ENCODE assay signal across 14 cellular contexts in genomic region chr3:25863560-25863959, GRCh38.
DNase-seq lines count a peak whose midpoint lies in the region; ATAC-seq, FAIRE-seq and TF ChIP-seq lines count a peak whose summit lies in the region.
"Had no signal": no experiment of that assay in that cellular context is flagged by ENCODE, and none has a peak within 500 bp of the region (broad histone marks: within the 10 kb centered on the region; RNA-seq: fewer than 3 reads in every experiment).

No MANE protein-coding gene starts in this region.

- intact Hi-C loops in activated CD4-positive, alpha-beta T cell treated with anti-CD3 and anti-CD28 coated beads, Interleukin-2, amount 10 ng/mL, durations not matched to agents 24 days and 14 days (cut with micrococcal nuclease), result no loop called here

- no peaks in the 10 kb centered on the region for H3K36me3 Mint-ChIP-seq in HFFc6 (ENCODE audit: low read depth)
- no peaks in the 10 kb centered on the region for H3K36me3 Mint-ChIP-seq in activated CD4-positive, alpha-beta T cell treated with anti-CD3 and anti-CD28 coated beads, Interleukin-2, amount 10 ng/mL, durations not matched to agents 24 days and 14 days (ENCODE audit: low read depth)
- H3K36me3 Mint-ChIP-seq: natural killer cell treated with Interleukin-12 subunit alpha and Interleukin-12 subunit beta and Interleukin-15 and Interleukin-18, amount 100 ng/mL, for 72 hours had no signal

- 0 out of 2 replicates have a peak, but pooled peaks have one; percentile 25 for TF ChIP-seq CTCF in HFFc6 (IDR thresholded peaks at IDR 0.05)

- no peak overlapping the region for H3K4me3 Mint-ChIP-seq in HFFc6
- H3K4me3 Mint-ChIP-seq in activated CD4-positive, alpha-beta T cell treated with anti-CD3 and anti-CD28 coated beads, Interleukin-2, amount 10 ng/mL, durations not matched to agents 24 days and 14 days, result no peak overlapping the region
- H3K4me3 Mint-ChIP-seq: activated T-cell treated with anti-CD3 and anti-CD28 coated beads, Interleukin-2, amount 50 U/mL, for 72 hours; natural killer cell treated with Interleukin-12 subunit alpha and Interleukin-12 subunit beta and Interleukin-15 and Interleukin-18, amount 100 ng/mL, for 72 hours had no signal

- H3K4me1 Mint-ChIP-seq in HFFc6 (ENCODE audit: low read depth), result no peaks in the 10 kb centered on the region
- H3K4me1 Mint-ChIP-seq in activated CD4-positive, alpha-beta T cell treated with anti-CD3 and anti-CD28 coated beads, Interleukin-2, amount 10 ng/mL, durations not matched to agents 24 days and 14 days, result no peaks in the 10 kb centered on the region

- DNase-seq in HFFc6 (no peak), RKO (ENCODE audit: low spot score) (peak; percentile 14), left kidney (ENCODE audit: low read depth, low spot score) (peak; percentile 10), HTR-8/SVneo (ENCODE audit: insufficient read length, low spot score) (no peak), HuH-7.5 (ENCODE audit: low spot score) (no peak), DMS153 (lab: John Stamatoyannopoulos, UW) (no peak)
- DNase-seq in activated CD4-positive, alpha-beta T cell treated with anti-CD3 and anti-CD28 coated beads, Interleukin-2, amount 10 ng/mL, durations not matched to agents 24 days and 14 days, result no peak
- DNase-seq: activated T-cell treated with anti-CD3 and anti-CD28 coated beads, Interleukin-2, amount 50 U/mL, for 72 hours; cortex of kidney; NCI-H226; stimulated activated CD4-positive, alpha-beta T cell treated with anti-CD3 and anti-CD28 coated beads, Interleukin-4, amount 100 ng/mL, for 1 hour; tibial artery had no signal

- H3K9me3 Mint-ChIP-seq in HFFc6, result no peaks in the 10 kb centered on the region
- H3K9me3 Mint-ChIP-seq in activated CD4-positive, alpha-beta T cell treated with anti-CD3 and anti-CD28 coated beads, Interleukin-2, amount 10 ng/mL, durations not matched to agents 24 days and 14 days, result no peaks in the 10 kb centered on the region
- H3K9me3 Mint-ChIP-seq: natural killer cell treated with Interleukin-12 subunit alpha and Interleukin-12 subunit beta and Interleukin-15 and Interleukin-18, amount 100 ng/mL, for 72 hours had no signal

- peak; percentile 63 for ATAC-seq in GM18861 (IDR thresholded peaks at IDR 0.05; ENCODE audit: unreplicated experiment)
- ATAC-seq: activated T-cell treated with anti-CD3 and anti-CD28 coated beads, Interleukin-2, amount 50 U/mL, for 72 hours; natural killer cell treated with Interleukin-12 subunit alpha and Interleukin-12 subunit beta and Interleukin-15 and Interleukin-18, amount 100 ng/mL, for 72 hours had no signal

- H3K27me3 Mint-ChIP-seq in HFFc6 (ENCODE audit: insufficient read depth), result no peaks in the 10 kb centered on the region; the same call in 1 of the 2 replicates
- H3K27me3 Mint-ChIP-seq in activated CD4-positive, alpha-beta T cell treated with anti-CD3 and anti-CD28 coated beads, Interleukin-2, amount 10 ng/mL, durations not matched to agents 24 days and 14 days, result no peaks in the 10 kb centered on the region

- H3K27ac Mint-ChIP-seq in HFFc6, result no peak overlapping the region
- H3K27ac Mint-ChIP-seq in activated CD4-positive, alpha-beta T cell treated with anti-CD3 and anti-CD28 coated beads, Interleukin-2, amount 10 ng/mL, durations not matched to agents 24 days and 14 days, result no peak overlapping the region
- H3K27ac Mint-ChIP-seq: activated T-cell treated with anti-CD3 and anti-CD28 coated beads, Interleukin-2, amount 50 U/mL, for 72 hours; natural killer cell treated with Interleukin-12 subunit alpha and Interleukin-12 subunit beta and Interleukin-15 and Interleukin-18, amount 100 ng/mL, for 72 hours had no signal

- FAIRE-seq in HTR-8/SVneo (lab: Jason Lieb, UNC), result no peak

Comparison
In these comparisons a context has a peak if more than half of its experiments do, and no peak if none do; other contexts are left out.
1. DNase-seq: peak in RKO (single experiment) and left kidney (single experiment); none in HFFc6 (single experiment), HTR-8/SVneo (single experiment), HuH-7.5 (single experiment), DMS153 (single experiment) and activated CD4-positive, alpha-beta T cell treated with anti-CD3 and anti-CD28 coated beads, Interleukin-2, amount 10 ng/mL, durations not matched to agents 24 days and 14 days (single experiment).